ENCODE assay signal across 1 cellular context in genomic region chr6:111662794-111663231, GRCh38.
TF ChIP-seq lines count a peak whose summit lies in the region.

No MANE protein-coding gene starts in this region.

TF ChIP-seq in IMR-90, 13 proteins besides CTCF, POLR2A, EP300 and RAD21 (continued from another document):
- no peak for TF ChIP-seq ELK1 (IDR thresholded peaks at IDR 0.05; ENCODE audit: borderline replicate concordance, low read depth, low read length)
- TF ChIP-seq USF2 (IDR thresholded peaks at IDR 0.05; ENCODE audit: low read depth, low read length): no peak
- TF ChIP-seq RCOR1 (IDR thresholded peaks at IDR 0.05; ENCODE audit: insufficient replicate concordance, low read length): no peak
